In genomic region chr19:7417671-7418324, GRCh38 we compare ENCODE assay signal across 13 cellular contexts.
A peak's percentile ranks its signal among the peaks of the same experiment; 100 is the strongest.
DNase-seq lines count a peak whose midpoint lies in the region; ATAC-seq, FAIRE-seq and TF ChIP-seq lines count a peak whose summit lies in the region.
"Had no signal": no experiment of that assay in that cellular context is flagged by ENCODE, and none has a peak within 500 bp of the region (broad histone marks: within the 10 kb centered on the region; RNA-seq: fewer than 3 reads in every experiment).

No MANE protein-coding gene starts in this region.

- peak; percentile 67 for FAIRE-seq in keratinocyte (lab: Jason Lieb, UNC)

- no peaks in the 10 kb centered on the region for H3K9me3 Mint-ChIP-seq in activated CD8-positive, alpha-beta memory T cell treated with anti-CD3 and anti-CD28 coated beads, Interleukin-2, amount 10 ng/mL, durations not matched to agents 7 days and 5 days (ENCODE audit: low read depth)
- no peaks in the 10 kb centered on the region for H3K9me3 Mint-ChIP-seq in activated naive CD8-positive, alpha-beta T cell treated with anti-CD3 and anti-CD28 coated beads, Interleukin-2, amount 50 U/mL, for 24 hours
- H3K9me3 Mint-ChIP-seq in stimulated activated naive B cell treated with anti-CD40 and anti-IgM and Interleukin-4, amounts not matched to agents 10 μg/mL and 1 μg/mL and 100 μg/mL, for 72 hours, result no peaks in the 10 kb centered on the region
- H3K9me3 Mint-ChIP-seq: IgD-negative memory B cell, T-cell had no signal

- H3K9ac ChIP-seq in keratinocyte (ENCODE audit: control insufficient read depth, extremely low read depth, insufficient read depth, low read length), result no peak overlapping the region

- H3K4me3 ChIP-seq in keratinocyte (ENCODE audit: control insufficient read depth in 2 of 3, extremely low read depth in 1 of 3, insufficient read depth in 2 of 3, low read depth in 1 of 3, low read length in 3 of 3), result no peak overlapping the region
- H3K4me3 ChIP-seq: right lobe of liver had no signal

- no peaks in the 10 kb centered on the region for H3K27me3 ChIP-seq in keratinocyte (ENCODE audit: control insufficient read depth, extremely low read depth, insufficient read depth, low read length)
- H3K27me3 ChIP-seq: right lobe of liver had no signal

- no peak for TF ChIP-seq CTCF in keratinocyte (optimal IDR thresholded peaks at IDR 0.05 in 1 of 3, IDR thresholded peaks at IDR 0.05 in 1 of 3, conservative IDR thresholded peaks at IDR 0.05 in 1 of 3; ENCODE audit: extremely low read depth in 1 of 3, insufficient read depth in 2 of 3, low read length in 3 of 3)

- no peak overlapping the region for H2AFZ ChIP-seq in keratinocyte (ENCODE audit: control insufficient read depth, low read length)

- no peaks in the 10 kb centered on the region for H4K20me1 ChIP-seq in keratinocyte (ENCODE audit: control insufficient read depth, extremely low read depth, insufficient read depth, low read length)

- dilution Hi-C loops in keratinocyte (cut with MboI; ENCODE audit: extremely low pct_ligation_motif_present, low sequenced_read_pairs), result no loop called here

- H3K9me1 ChIP-seq in keratinocyte (ENCODE audit: control insufficient read depth, extremely low read depth, insufficient read depth, low read length), result peaks cover 2% of the 10 kb centered on the region

- no peak for ATAC-seq in activated CD8-positive, alpha-beta memory T cell treated with anti-CD3 and anti-CD28 coated beads, Interleukin-2, amount 10 ng/mL, durations not matched to agents 7 days and 5 days
- no peak for ATAC-seq in activated naive CD8-positive, alpha-beta T cell treated with anti-CD3 and anti-CD28 coated beads, Interleukin-2, amount 50 U/mL, for 24 hours
- no peak for ATAC-seq in stimulated activated naive B cell treated with anti-CD40 and anti-IgM and Interleukin-4, amounts not matched to agents 10 μg/mL and 1 μg/mL and 100 μg/mL, for 72 hours (replicated peaks)
- ATAC-seq: right lobe of liver, T-cell had no signal

- peaks cover 0 to 3% of the 10 kb centered on the region in 2 experiments for H3K36me3 ChIP-seq in keratinocyte (ENCODE audit: control insufficient read depth in 2 of 2, extremely low read depth in 1 of 2, insufficient read depth in 2 of 2, low read length in 2 of 2)
- H3K36me3 ChIP-seq: right lobe of liver had no signal

- no peak overlapping the region for H3K4me2 ChIP-seq in keratinocyte (ENCODE audit: control insufficient read depth, extremely low read depth, insufficient read depth, low read depth, low read length)

- H3K4me1 Mint-ChIP-seq in activated CD8-positive, alpha-beta memory T cell treated with anti-CD3 and anti-CD28 coated beads, Interleukin-2, amount 10 ng/mL, durations not matched to agents 7 days and 5 days, result peaks cover 7% of the 10 kb centered on the region
- H3K4me1 Mint-ChIP-seq in activated naive CD8-positive, alpha-beta T cell treated with anti-CD3 and anti-CD28 coated beads, Interleukin-2, amount 50 U/mL, for 24 hours, result peaks cover 6% of the 10 kb centered on the region
- peaks cover 23 to 31% of the 10 kb centered on the region in 2 donors for H3K4me1 Mint-ChIP-seq in stimulated activated naive B cell treated with anti-CD40 and anti-IgM and Interleukin-4, amounts not matched to agents 10 μg/mL and 1 μg/mL and 100 μg/mL, for 72 hours

- CTCF ChIA-PET in activated CD8-positive, alpha-beta memory T cell treated with anti-CD3 and anti-CD28 coated beads, Interleukin-2, amount 10 ng/mL, durations not matched to agents 7 days and 5 days (lab: Charles Lee), result no interaction called here

- H3K27me3 Mint-ChIP-seq in activated CD8-positive, alpha-beta memory T cell treated with anti-CD3 and anti-CD28 coated beads, Interleukin-2, amount 10 ng/mL, durations not matched to agents 7 days and 5 days, result no peaks in the 10 kb centered on the region
- no peaks in the 10 kb centered on the region for H3K27me3 Mint-ChIP-seq in activated naive CD8-positive, alpha-beta T cell treated with anti-CD3 and anti-CD28 coated beads, Interleukin-2, amount 50 U/mL, for 24 hours
- H3K27me3 Mint-ChIP-seq in stimulated activated naive B cell treated with anti-CD40 and anti-IgM and Interleukin-4, amounts not matched to agents 10 μg/mL and 1 μg/mL and 100 μg/mL, for 72 hours, result no peaks in the 10 kb centered on the region
- H3K27me3 Mint-ChIP-seq: IgD-negative memory B cell, T-cell had no signal

- peaks cover 57% of the 10 kb centered on the region for H3K79me2 ChIP-seq in keratinocyte (ENCODE audit: control insufficient read depth, insufficient read depth, low read length)

- H3K27ac Mint-ChIP-seq in activated CD8-positive, alpha-beta memory T cell treated with anti-CD3 and anti-CD28 coated beads, Interleukin-2, amount 10 ng/mL, durations not matched to agents 7 days and 5 days, result peak overlapping the region; percentile 40
- peak overlapping the region; percentile 10 for H3K27ac Mint-ChIP-seq in activated naive CD8-positive, alpha-beta T cell treated with anti-CD3 and anti-CD28 coated beads, Interleukin-2, amount 50 U/mL, for 24 hours
- H3K27ac Mint-ChIP-seq in stimulated activated naive B cell treated with anti-CD40 and anti-IgM and Interleukin-4, amounts not matched to agents 10 μg/mL and 1 μg/mL and 100 μg/mL, for 72 hours, result peak overlapping the region; percentile 93

- peaks cover 14% of the 10 kb centered on the region for H3K4me1 ChIP-seq in keratinocyte (ENCODE audit: control insufficient read depth, extremely low read depth, insufficient read depth, low read length)

- H3K9me3 ChIP-seq in keratinocyte (ENCODE audit: control insufficient read depth, low read depth, low read length), result no peaks in the 10 kb centered on the region
- H3K9me3 ChIP-seq: right lobe of liver had no signal

- no peak for DNase-seq in activated CD8-positive, alpha-beta memory T cell treated with anti-CD3 and anti-CD28 coated beads, Interleukin-2, amount 10 ng/mL, durations not matched to agents 7 days and 5 days
- no peak for DNase-seq in activated CD8-positive, alpha-beta memory T cell treated with anti-CD3 and anti-CD28 coated beads, Interleukin-2, amount 50 U/mL, for 4 hours
- no peak for DNase-seq in activated naive CD8-positive, alpha-beta T cell treated with anti-CD3 and anti-CD28 coated beads, Interleukin-2, amount 50 U/mL, for 24 hours
- DNase-seq in keratinocyte (ENCODE audit: low read depth, low spot score), result no peak
- no peak for DNase-seq in stimulated activated naive B cell treated with anti-CD40 and anti-IgM and Interleukin-4, amounts not matched to agents 10 μg/mL and 1 μg/mL and 100 μg/mL, for 72 hours
- no peak for DNase-seq in OCI-M2 (lab: John Stamatoyannopoulos, UW; ENCODE audit: unreplicated experiment)
- no peak for DNase-seq in NCI-H526 treated with DMSO at 0.1 percent for 48 hours (lab: John Stamatoyannopoulos, UW)
- DNase-seq in superior temporal gyrus (ENCODE audit: extremely low spot score), result no peak
- DNase-seq: activated CD8-positive, alpha-beta memory T cell treated with anti-CD3 and anti-CD28 coated beads for 24 hours; NCI-H1694; right lobe of liver; T-cell had no signal

- no peak overlapping the region for H3K4me3 Mint-ChIP-seq in activated CD8-positive, alpha-beta memory T cell treated with anti-CD3 and anti-CD28 coated beads, Interleukin-2, amount 10 ng/mL, durations not matched to agents 7 days and 5 days
- no peak overlapping the region for H3K4me3 Mint-ChIP-seq in activated naive CD8-positive, alpha-beta T cell treated with anti-CD3 and anti-CD28 coated beads, Interleukin-2, amount 50 U/mL, for 24 hours
- H3K4me3 Mint-ChIP-seq in stimulated activated naive B cell treated with anti-CD40 and anti-IgM and Interleukin-4, amounts not matched to agents 10 μg/mL and 1 μg/mL and 100 μg/mL, for 72 hours, result no peak overlapping the region
- H3K4me3 Mint-ChIP-seq: T-cell had no signal

- peaks cover 20% of the 10 kb centered on the region for H3K36me3 Mint-ChIP-seq in activated CD8-positive, alpha-beta memory T cell treated with anti-CD3 and anti-CD28 coated beads, Interleukin-2, amount 10 ng/mL, durations not matched to agents 7 days and 5 days
- H3K36me3 Mint-ChIP-seq in activated naive CD8-positive, alpha-beta T cell treated with anti-CD3 and anti-CD28 coated beads, Interleukin-2, amount 50 U/mL, for 24 hours (ENCODE audit: low read depth), result no peaks in the 10 kb centered on the region
- H3K36me3 Mint-ChIP-seq in stimulated activated naive B cell treated with anti-CD40 and anti-IgM and Interleukin-4, amounts not matched to agents 10 μg/mL and 1 μg/mL and 100 μg/mL, for 72 hours, result peaks cover 21 to 39% of the 10 kb centered on the region in 2 donors

- no peak overlapping the region for H3K27ac ChIP-seq in keratinocyte (ENCODE audit: control insufficient read depth, insufficient read depth, low read length)
- H3K27ac ChIP-seq: right lobe of liver had no signal

Comparison
In these comparisons a context has a peak if more than half of its experiments do, and no peak if none do; other contexts are left out.
1. H3K27ac Mint-ChIP-seq: peak in every context shown above with its lines; median percentile 93 in stimulated activated naive B cell treated with anti-CD40 and anti-IgM and Interleukin-4, amounts not matched to agents 10 μg/mL and 1 μg/mL and 100 μg/mL, for 72 hours; 40 in activated CD8-positive, alpha-beta memory T cell treated with anti-CD3 and anti-CD28 coated beads, Interleukin-2, amount 10 ng/mL, durations not matched to agents 7 days and 5 days; 10 in activated naive CD8-positive, alpha-beta T cell treated with anti-CD3 and anti-CD28 coated beads, Interleukin-2, amount 50 U/mL, for 24 hours.